12 cellular contexts compared by ENCODE assay signal in genomic region chr3:12992629-12993021, GRCh38.
A peak's percentile ranks its signal among the peaks of the same experiment; 100 is the strongest.
DNase-seq lines count a peak whose midpoint lies in the region; ATAC-seq and TF ChIP-seq lines count a peak whose summit lies in the region.
"Had no signal": no experiment of that assay in that cellular context is flagged by ENCODE, and none has a peak within 500 bp of the region (broad histone marks: within the 10 kb centered on the region; RNA-seq: fewer than 3 reads in every experiment).

No MANE protein-coding gene starts in this region.

- no peaks in the 10 kb centered on the region for H3K27me3 ChIP-seq in CD8-positive, alpha-beta T cell (ENCODE audit: insufficient read depth, low read length)
- peaks cover 9% of the 10 kb centered on the region for H3K27me3 ChIP-seq in RWPE2 (ENCODE audit: insufficient read depth, poor library complexity, severe bottlenecking)
- H3K27me3 ChIP-seq in neutrophil, result peaks cover 15% of the 10 kb centered on the region
- H3K27me3 ChIP-seq: tibial nerve had no signal

- H3K4me1 Mint-ChIP-seq in CD8-positive, alpha-beta T cell (ENCODE audit: low read depth), result peaks cover 62% of the 10 kb centered on the region

- H3K36me3 ChIP-seq in CD8-positive, alpha-beta T cell (ENCODE audit: insufficient read depth, low read length), result peaks cover 9% of the 10 kb centered on the region
- H3K36me3 ChIP-seq in RWPE2 (ENCODE audit: low read depth), result no peaks in the 10 kb centered on the region
- H3K36me3 ChIP-seq in neutrophil, result peaks cover 50% of the 10 kb centered on the region
- H3K36me3 ChIP-seq: tibial nerve had no signal

- TF ChIP-seq CTCF in CD8-positive, alpha-beta T cell (IDR thresholded peaks at IDR 0.05), result no peak
- TF ChIP-seq CTCF in RWPE2 (IDR thresholded peaks at IDR 0.05; ENCODE audit: poor library complexity, severe bottlenecking) (no peak), neutrophil (IDR thresholded peaks at IDR 0.05) (no peak)

- peaks cover 26% of the 10 kb centered on the region for H3K36me3 Mint-ChIP-seq in CD8-positive, alpha-beta T cell

- H3K9me3 ChIP-seq in CD8-positive, alpha-beta T cell (ENCODE audit: low read length), result no peaks in the 10 kb centered on the region
- H3K9me3 ChIP-seq in RWPE2 (ENCODE audit: severe bottlenecking) (no peaks in the 10 kb centered on the region), neutrophil (no peaks in the 10 kb centered on the region)
- H3K9me3 ChIP-seq: mucosa of descending colon, tibial nerve had no signal

- CTCF ChIA-PET in CD8-positive, alpha-beta T cell (lab: Charles Lee), result interaction anchor here (0.6 to 4.9 kb wide), 3 partner anchors 13 to 275 kb away, joined by 3 to 66 read pairs (median 4); no protein-coding TSS in a partner anchor

- intact Hi-C loops in CD8-positive, alpha-beta T cell (cut with DNase I, micrococcal nuclease), result no loop called here
- intact Hi-C loops in Right ventricle myocardium superior (cut with DNase I), result no loop called here

- ATAC-seq in CD8-positive, alpha-beta T cell, result no peak
- no peak for ATAC-seq in RWPE2 (ENCODE audit: low read depth)
- peak; percentile 42 for ATAC-seq in Right ventricle myocardium superior (ENCODE audit: poor library complexity)
- ATAC-seq in GM18520 (IDR thresholded peaks at IDR 0.05; ENCODE audit: unreplicated experiment), result no peak
- ATAC-seq: mucosa of descending colon had no signal

- no peak overlapping the region for H3K27ac ChIP-seq in CD8-positive, alpha-beta T cell (ENCODE audit: low read depth, low read length)
- no peak overlapping the region for H3K27ac ChIP-seq in RWPE2 (ENCODE audit: poor library complexity, severe bottlenecking)
- H3K27ac ChIP-seq in neutrophil, result peak overlapping the region; percentile 98

- H3K27me3 Mint-ChIP-seq in CD8-positive, alpha-beta T cell (ENCODE audit: low read depth), result no peaks in the 10 kb centered on the region

- no peak for DNase-seq in CD8-positive, alpha-beta T cell
- DNase-seq in RWPE2 (ENCODE audit: low spot score) (no peak), Right ventricle myocardium superior (peak; percentile 64), LoVo (ENCODE audit: low spot score) (no peak), NCI-H2081 (lab: John Stamatoyannopoulos, UW) (no peak), medulla oblongata (ENCODE audit: extremely low spot score) (no peak)
- DNase-seq: DMS153, NCI-H1105 had no signal

- no peak overlapping the region for H3K4me3 ChIP-seq in CD8-positive, alpha-beta T cell (ENCODE audit: low read depth, low read length)
- peak overlapping the region; percentile 79 for H3K4me3 ChIP-seq in RWPE2 (ENCODE audit: severe bottlenecking)
- H3K4me3 ChIP-seq in neutrophil (ENCODE audit: low read depth in 1 of 2, low read length in 1 of 2), result peak overlapping the region; percentile 71 to 91
- H3K4me3 ChIP-seq: mucosa of descending colon had no signal

- H3K9me3 Mint-ChIP-seq in CD8-positive, alpha-beta T cell, result no peaks in the 10 kb centered on the region

- peaks cover 40% of the 10 kb centered on the region for H3K4me1 ChIP-seq in CD8-positive, alpha-beta T cell (ENCODE audit: insufficient read depth, low read length)
- H3K4me1 ChIP-seq in RWPE2 (ENCODE audit: insufficient read depth, poor library complexity, severe bottlenecking) (no peaks in the 10 kb centered on the region), neutrophil (ENCODE audit: control insufficient read depth in 1 of 2, insufficient read depth in 1 of 2, low read depth in 1 of 2, low read length in 1 of 2) (peaks cover 86 to 89% of the 10 kb centered on the region in 2 experiments)

- H3K27ac Mint-ChIP-seq in CD8-positive, alpha-beta T cell, result peak overlapping the region; percentile 69

- H3K4me3 Mint-ChIP-seq in CD8-positive, alpha-beta T cell, result peak overlapping the region; percentile 53

- POLR2A ChIA-PET in CD8-positive, alpha-beta T cell (lab: Charles Lee), result interaction anchor here (1.0 kb wide), 2 partner anchors 29 to 196 kb away, joined by 3 read pairs; partner anchors contain the start of gene CAND2
